ENCODE assay signal across 13 cellular contexts in the genomic region with DNA sequence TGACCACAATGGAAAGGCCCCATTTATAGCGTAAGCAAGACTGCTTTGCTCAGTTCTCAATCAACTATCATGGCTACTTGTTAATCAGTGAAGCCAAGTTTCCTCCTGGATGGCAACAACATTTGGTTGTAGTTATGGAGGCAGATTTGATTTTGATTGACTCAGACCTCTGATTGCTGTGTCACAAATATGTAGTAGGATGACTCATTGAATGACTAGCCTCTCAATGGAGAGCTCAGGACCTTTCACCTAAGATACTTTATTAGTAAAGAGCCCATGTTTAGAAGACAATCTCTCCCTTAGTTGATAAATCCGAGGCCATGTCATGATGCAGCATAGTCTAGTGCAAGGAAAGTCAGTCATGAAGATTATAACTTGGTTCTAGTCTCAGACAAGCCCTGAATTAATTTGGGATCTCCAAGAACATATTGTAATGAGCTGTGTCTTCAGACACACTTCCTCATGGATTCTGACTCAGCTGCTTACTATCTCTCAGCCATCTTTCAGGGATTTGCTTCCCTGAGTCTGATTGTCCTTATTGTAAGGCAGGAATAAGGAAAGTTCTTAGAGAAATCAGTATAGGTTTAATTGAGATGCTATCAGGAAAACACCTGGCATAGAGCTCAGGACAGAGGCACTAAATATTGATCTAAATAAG.
DNase-seq lines count a peak whose midpoint lies in the region; TF ChIP-seq lines count a peak whose summit lies in the region.
"Had no signal": no experiment of that assay in that cellular context is flagged by ENCODE, and none has a peak within 500 bp of the region (broad histone marks: within the 10 kb centered on the region; RNA-seq: fewer than 3 reads in every experiment).

No MANE protein-coding gene starts in this region.

- no peak for TF ChIP-seq CTCF in fibroblast of mammary gland (conservative IDR thresholded peaks at IDR 0.05; ENCODE audit: control insufficient read depth, insufficient read depth, low read depth, low read length)

- DNase-seq in HS-5 (ENCODE audit: low read depth) = peak; percentile 91
- DNase-seq in RKO (ENCODE audit: low spot score) = peak; percentile 53
- DNase-seq in fibroblast of mammary gland (ENCODE audit: low read depth) = peak; percentile 57
- DNase-seq in NCI-H1105 treated with DMSO at 0.1 percent for 48 hours (lab: John Stamatoyannopoulos, UW) = no peak
- DNase-seq in AG08395 (ENCODE audit: low spot score) = no peak
- DNase-seq in NCI-H2107 (lab: John Stamatoyannopoulos, UW) = no peak
- no peak for DNase-seq in NCI-H510A (lab: John Stamatoyannopoulos, UW)
- DNase-seq: CD8-positive, alpha-beta T cell; NCI-H345; NCI-H69; NK-92 treated with Interleukin-12 subunit alpha and Interleukin-12 subunit beta, amount 100 ng/mL, for 24 hours; OCI-M1; SHP77 treated with DMSO at 0.1 percent for 48 hours had no signal

- no peak overlapping the region for H3K4me3 ChIP-seq in fibroblast of mammary gland (ENCODE audit: control insufficient read depth, low read depth, low read length)

Comparison
In these comparisons a context has a peak if more than half of its experiments do, and no peak if none do; other contexts are left out.
1. DNase-seq: peak in HS-5 (single experiment), RKO (single experiment) and fibroblast of mammary gland (single experiment); none in NCI-H1105 treated with DMSO at 0.1 percent for 48 hours (single experiment), AG08395 (single experiment), NCI-H2107 (single experiment) and NCI-H510A (single experiment).